In the genomic region with DNA sequence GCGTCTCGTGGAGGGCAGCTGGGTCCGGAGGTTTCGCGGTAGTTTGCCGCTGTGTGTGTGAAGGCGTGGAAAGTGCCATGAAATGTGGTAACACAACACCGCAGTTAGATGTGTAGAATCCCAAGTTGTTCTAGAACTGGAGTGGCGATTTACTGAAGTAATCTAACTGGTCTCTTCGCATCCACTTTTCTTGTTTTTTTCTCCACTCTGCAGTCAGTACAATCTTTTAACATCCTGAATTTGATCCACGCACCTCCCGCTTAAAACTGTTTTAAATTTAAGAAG, we compare ENCODE assay signal across 8 cellular contexts. TPM values are rescaled to one million over a fixed set of nuclear protein-coding genes. Genes with fewer than 3 reads are reported as not detected.
DNase-seq lines count a peak whose midpoint lies in the region; ATAC-seq, FAIRE-seq and TF ChIP-seq lines count a peak whose summit lies in the region.

No MANE protein-coding gene starts in this region.

- H3K27ac Mint-ChIP-seq in activated naive CD8-positive, alpha-beta T cell treated with anti-CD3 and anti-CD28 coated beads, Interleukin-2, amount 10 ng/mL, durations not matched to agents 7 days and 5 days, result peak overlapping the region; percentile 90

- H3K27ac ChIP-seq in right atrium auricular region, result peak overlapping the region; percentile 96 to 97
- H3K27ac ChIP-seq in tibial artery, result peak overlapping the region; percentile 89 to 91

- TF ChIP-seq CTCF in right atrium auricular region (IDR thresholded peaks at IDR 0.05), result no peak
- no peak for TF ChIP-seq CTCF in kidney epithelial cell (IDR thresholded peaks at IDR 0.05; ENCODE audit: insufficient read depth, low read length, poor library complexity, severe bottlenecking)
- no peak for TF ChIP-seq CTCF in tibial artery (IDR thresholded peaks at IDR 0.05)

- no peaks in the 10 kb centered on the region for H3K9me3 ChIP-seq in right atrium auricular region
- no peaks in the 10 kb centered on the region for H3K9me3 ChIP-seq in tibial artery

- no peak for FAIRE-seq in RCC 7860 (lab: Jason Lieb, UNC)

- H3K4me1 ChIP-seq in right atrium auricular region (peaks cover 0 to 19% of the 10 kb centered on the region in 2 donors), tibial artery (peaks cover 0 to 18% (median 12%) of the 10 kb centered on the region in 4 donors)

- peaks cover 23% of the 10 kb centered on the region for H3K4me1 Mint-ChIP-seq in activated naive CD8-positive, alpha-beta T cell treated with anti-CD3 and anti-CD28 coated beads, Interleukin-2, amount 10 ng/mL, durations not matched to agents 7 days and 5 days

- H3K36me3 ChIP-seq in right atrium auricular region (no peaks in the 10 kb centered on the region), kidney epithelial cell (ENCODE audit: control insufficient read depth, insufficient read depth, low read length) (no peaks in the 10 kb centered on the region), tibial artery (peaks cover 4 to 11% (median 10%) of the 10 kb centered on the region in 3 donors)

- intact Hi-C loops in Right ventricle myocardium superior (cut with DNase I), result no loop called here
- intact Hi-C loops in tibial artery (cut with DNase I; ENCODE audit: low total_unique reads), result loop anchor here (5.0 to 10.0 kb wide), 4 partner anchors 146 to 1002 kb away; partner anchors contain the start of genes GOLGB1, GSK3B and NDUFB4

- DNase-seq in right atrium auricular region (ENCODE audit: low spot score) (no peak), Right ventricle myocardium superior (no peak), kidney epithelial cell (ENCODE audit: low read depth) (no peak), tibial artery (no peak), RCC 7860 (ENCODE audit: low spot score) (no peak), NCI-H1048 (lab: John Stamatoyannopoulos, UW) (no peak)
- no peak for DNase-seq in activated naive CD8-positive, alpha-beta T cell treated with anti-CD3 and anti-CD28 coated beads, Interleukin-2, amount 10 ng/mL, durations not matched to agents 7 days and 5 days

- POLR2A ChIA-PET in activated naive CD8-positive, alpha-beta T cell treated with anti-CD3 and anti-CD28 coated beads, Interleukin-2, amount 10 ng/mL, durations not matched to agents 7 days and 5 days (lab: Charles Lee), result interaction anchor here (1.0 to 3.0 kb wide), 2 partner anchors 23 to 146 kb away, joined by 3 to 27 read pairs; partner anchors contain the start of gene NDUFB4

- H3K27me3 ChIP-seq in right atrium auricular region (no peaks in the 10 kb centered on the region), kidney epithelial cell (ENCODE audit: control insufficient read depth, insufficient read depth, low read length) (no peaks in the 10 kb centered on the region), tibial artery (no peaks in the 10 kb centered on the region)

- H3K4me3 ChIP-seq in right atrium auricular region (peak overlapping the region; percentile 81 to 83), kidney epithelial cell (ENCODE audit: low read depth, low read length) (peak overlapping the region; percentile 97), tibial artery (peak overlapping the region; percentile 68 to 93)

- peak overlapping the region; percentile 85 for H3K4me3 Mint-ChIP-seq in activated naive CD8-positive, alpha-beta T cell treated with anti-CD3 and anti-CD28 coated beads, Interleukin-2, amount 10 ng/mL, durations not matched to agents 7 days and 5 days

- no peaks in the 10 kb centered on the region for H3K9me3 Mint-ChIP-seq in activated naive CD8-positive, alpha-beta T cell treated with anti-CD3 and anti-CD28 coated beads, Interleukin-2, amount 10 ng/mL, durations not matched to agents 7 days and 5 days

- ATAC-seq in Right ventricle myocardium superior (ENCODE audit: poor library complexity) (no peak), GM18873 (IDR thresholded peaks at IDR 0.05; ENCODE audit: low FRiP score, unreplicated experiment) (no peak)
- ATAC-seq in activated naive CD8-positive, alpha-beta T cell treated with anti-CD3 and anti-CD28 coated beads, Interleukin-2, amount 10 ng/mL, durations not matched to agents 7 days and 5 days (ENCODE audit: low read depth), result no peak

- H3K27me3 Mint-ChIP-seq in activated naive CD8-positive, alpha-beta T cell treated with anti-CD3 and anti-CD28 coated beads, Interleukin-2, amount 10 ng/mL, durations not matched to agents 7 days and 5 days, result no peaks in the 10 kb centered on the region

- peaks cover 11% of the 10 kb centered on the region for H3K36me3 Mint-ChIP-seq in activated naive CD8-positive, alpha-beta T cell treated with anti-CD3 and anti-CD28 coated beads, Interleukin-2, amount 10 ng/mL, durations not matched to agents 7 days and 5 days

RNA-seq across cellular contexts. Expression of gene GTF2E1, which starts 0.5 kb away (rescaled TPM):
- total RNA-seq in right atrium auricular region (1 to 10 TPM; 6.8 to 9.6 TPM), Right ventricle myocardium superior (12.2 TPM), kidney epithelial cell (19.2 and 20.0 TPM in 2 replicates)
- total RNA-seq in activated naive CD8-positive, alpha-beta T cell treated with anti-CD3 and anti-CD28 coated beads, Interleukin-2, amount 10 ng/mL, durations not matched to agents 7 days and 5 days, result 10 to 100 TPM; 29.0 to 29.2 TPM

RNA-seq across cellular contexts. Expression of gene RABL3, which starts 0.7 kb away (rescaled TPM):
- total RNA-seq in right atrium auricular region (10 to 100 TPM in 1 of 2 donors, 1 to 10 TPM in 1; 7.6 to 14.2 TPM), Right ventricle myocardium superior (17.9 TPM), kidney epithelial cell (12.4 and 16.6 TPM in 2 replicates)
- 10 to 100 TPM; 21.1 to 22.3 TPM for total RNA-seq in activated naive CD8-positive, alpha-beta T cell treated with anti-CD3 and anti-CD28 coated beads, Interleukin-2, amount 10 ng/mL, durations not matched to agents 7 days and 5 days
